Comparison of ENCODE assay signal across 16 cellular contexts in the genomic region with DNA sequence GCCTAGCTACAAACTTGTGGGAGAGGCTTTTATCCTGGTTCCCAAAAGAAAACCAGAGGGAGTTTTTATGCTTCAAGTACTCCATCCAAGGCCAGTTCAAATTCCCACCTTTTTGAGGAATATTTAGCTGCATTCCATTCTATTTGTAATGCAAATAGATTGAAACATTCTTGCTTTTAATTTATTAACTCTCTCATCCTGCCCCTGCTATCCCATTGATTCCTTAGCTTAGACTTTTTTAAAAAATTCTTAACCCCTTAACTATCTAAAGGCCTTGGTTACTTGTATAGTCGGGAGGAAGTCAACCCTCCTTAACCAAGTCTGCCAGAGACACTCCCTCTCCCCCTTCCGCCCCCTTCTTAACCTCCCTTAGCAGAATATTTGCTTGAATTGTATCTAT. TPM values are rescaled to one million over a fixed set of nuclear protein-coding genes. Genes with fewer than 3 reads are reported as not detected.
DNase-seq lines count a peak whose midpoint lies in the region; ATAC-seq and TF ChIP-seq lines count a peak whose summit lies in the region.
"Had no signal": no experiment of that assay in that cellular context is flagged by ENCODE, and none has a peak within 500 bp of the region (broad histone marks: within the 10 kb centered on the region; RNA-seq: fewer than 3 reads in every experiment).

No MANE protein-coding gene starts in this region.

- WGBS in mesendoderm (ENCODE audit: extremely low coverage, insufficient coverage, low lambda C conversion rate) = no CpG with 5 or more reads among the region's 2 CpGs

- POLR2A ChIA-PET in CD8-positive, alpha-beta T cell (lab: Charles Lee) = interaction anchor here (0.9 to 1.0 kb wide), 3 partner anchors 41 to 414 kb away, joined by 3 read pairs; partner anchors contain the start of gene PPM1J

- peaks cover 40% of the 10 kb centered on the region for H3K4me1 Mint-ChIP-seq in CD8-positive, alpha-beta T cell (ENCODE audit: low read depth)
- peaks cover 47% of the 10 kb centered on the region for H3K4me1 Mint-ChIP-seq in T-helper 17 cell

- TF ChIP-seq POLR2A in breast epithelium (IDR thresholded peaks at IDR 0.05) = no peak

- H2AK5ac ChIP-seq in mesendoderm (ENCODE audit: low read length) = no peak overlapping the region

- no peak overlapping the region for H3K23ac ChIP-seq in mesendoderm (ENCODE audit: low read length)

- H2BK120ac ChIP-seq in mesendoderm (ENCODE audit: low read depth, low read length) = no peak overlapping the region

- no peak for DNase-seq in CD8-positive, alpha-beta T cell
- DNase-seq in T-helper 17 cell (no peak), mesendoderm (peak; percentile 44), AG20443 (ENCODE audit: low spot score) (no peak), sciatic nerve (ENCODE audit: low spot score) (no peak), breast epithelium (ENCODE audit: low spot score in 2 of 2) (no peak)
- DNase-seq: amniotic stem cell; DMS53; IMR-90; kidney; mucosa of descending colon; NCI-H2107; stimulated activated CD4-positive, alpha-beta T cell treated with anti-CD3 and anti-CD28 coated beads, Interleukin-12 subunit alpha, Interleukin-12 subunit beta, amount 100 ng/mL, for 4 hours; T-helper 1 cell had no signal

- H3K9ac ChIP-seq in mesendoderm (ENCODE audit: low read length) = no peak overlapping the region
- H3K9ac ChIP-seq: BLaER1 had no signal

- no peaks in the 10 kb centered on the region for H3K27me3 ChIP-seq in CD8-positive, alpha-beta T cell (ENCODE audit: insufficient read depth, low read length)
- H3K27me3 ChIP-seq in mesendoderm (ENCODE audit: insufficient read depth, low read length, poor library complexity) = no peaks in the 10 kb centered on the region
- no peaks in the 10 kb centered on the region for H3K27me3 ChIP-seq in breast epithelium
- H3K27me3 ChIP-seq: BLaER1 had no signal

- peaks cover 24% of the 10 kb centered on the region for H3K4me1 ChIP-seq in CD8-positive, alpha-beta T cell (ENCODE audit: insufficient read depth, low read length)
- H3K4me1 ChIP-seq in mesendoderm (ENCODE audit: control insufficient read depth, low read depth, low read length) = peaks cover 5% of the 10 kb centered on the region
- peaks cover 5 to 12% of the 10 kb centered on the region in 2 donors for H3K4me1 ChIP-seq in breast epithelium
- H3K4me1 ChIP-seq: prostate gland had no signal

- intact Hi-C loops in CD8-positive, alpha-beta T cell (cut with DNase I, micrococcal nuclease) = no loop called here
- intact Hi-C loops in sciatic nerve (cut with DNase I) (no loop called here), breast epithelium (cut with DNase I; ENCODE audit: low total_unique reads) (no loop called here)

- H3K27me3 Mint-ChIP-seq in CD8-positive, alpha-beta T cell (ENCODE audit: low read depth) = no peaks in the 10 kb centered on the region
- no peaks in the 10 kb centered on the region for H3K27me3 Mint-ChIP-seq in T-helper 17 cell

- H2BK5ac ChIP-seq in mesendoderm (ENCODE audit: low read length) = no peak overlapping the region

- no peak overlapping the region for H3K4ac ChIP-seq in mesendoderm (ENCODE audit: low read depth, low read length)

- H3K4me3 ChIP-seq in CD8-positive, alpha-beta T cell (ENCODE audit: low read depth, low read length) = no peak overlapping the region
- H3K4me3 ChIP-seq in mesendoderm (ENCODE audit: low read length) (no peak overlapping the region), breast epithelium (no peak overlapping the region)
- H3K4me3 ChIP-seq: BLaER1, mucosa of descending colon, prostate gland had no signal

- no peak overlapping the region for H4K8ac ChIP-seq in mesendoderm (ENCODE audit: low read depth, low read length)

- CTCF ChIA-PET in CD8-positive, alpha-beta T cell (lab: Charles Lee) = interaction anchor here (0.7 to 2.6 kb wide), 5 partner anchors 11 to 54 kb away, joined by 3 to 12 read pairs (median 4); partner anchors contain the start of gene ST7L

- no peak overlapping the region for H2BK15ac ChIP-seq in mesendoderm (replicated peaks; ENCODE audit: low read depth)

- TF ChIP-seq CTCF in CD8-positive, alpha-beta T cell (IDR thresholded peaks at IDR 0.05) = no peak
- TF ChIP-seq CTCF in breast epithelium (IDR thresholded peaks at IDR 0.05) = no peak

- H3K4me2 ChIP-seq in mesendoderm (ENCODE audit: low read length) = no peak overlapping the region
- H3K4me2 ChIP-seq: BLaER1 had no signal

- no peaks in the 10 kb centered on the region for H3K79me2 ChIP-seq in mesendoderm (ENCODE audit: control insufficient read depth, insufficient read depth, low read length)

- H3K79me1 ChIP-seq in mesendoderm (ENCODE audit: low read length) = no peaks in the 10 kb centered on the region

- no peaks in the 10 kb centered on the region for H3K9me3 ChIP-seq in CD8-positive, alpha-beta T cell (ENCODE audit: low read length)
- H3K9me3 ChIP-seq in T-helper 17 cell (ENCODE audit: control insufficient read depth, low read length, poor library complexity, severe bottlenecking) (no peaks in the 10 kb centered on the region), breast epithelium (no peaks in the 10 kb centered on the region)
- H3K9me3 ChIP-seq: BLaER1, mucosa of descending colon, prostate gland had no signal

- no peak overlapping the region for H3K18ac ChIP-seq in mesendoderm (ENCODE audit: low read length)

- no peaks in the 10 kb centered on the region for H3K9me3 Mint-ChIP-seq in CD8-positive, alpha-beta T cell

- H3K36me3 Mint-ChIP-seq in CD8-positive, alpha-beta T cell = peaks cover 51% of the 10 kb centered on the region
- peaks cover 9% of the 10 kb centered on the region for H3K36me3 Mint-ChIP-seq in T-helper 17 cell (ENCODE audit: low read depth)

- peak overlapping the region; percentile 50 for H3K27ac Mint-ChIP-seq in CD8-positive, alpha-beta T cell
- H3K27ac Mint-ChIP-seq in T-helper 17 cell = peak overlapping the region; percentile 99

- ATAC-seq in CD8-positive, alpha-beta T cell = no peak
- no peak for ATAC-seq in T-helper 17 cell
- ATAC-seq in sciatic nerve = no peak
- ATAC-seq: mucosa of descending colon had no signal

- H3K56ac ChIP-seq in mesendoderm (ENCODE audit: low read length) = no peak overlapping the region

- H4K5ac ChIP-seq in mesendoderm (ENCODE audit: low read length) = no peak overlapping the region

- H3K4me3 Mint-ChIP-seq in CD8-positive, alpha-beta T cell = no peak overlapping the region
- no peak overlapping the region for H3K4me3 Mint-ChIP-seq in T-helper 17 cell

- peaks cover 18% of the 10 kb centered on the region for H3K36me3 ChIP-seq in CD8-positive, alpha-beta T cell (ENCODE audit: insufficient read depth, low read length)
- no peaks in the 10 kb centered on the region for H3K36me3 ChIP-seq in mesendoderm (ENCODE audit: control insufficient read depth, insufficient read depth, low read length)
- peaks cover 3% of the 10 kb centered on the region for H3K36me3 ChIP-seq in breast epithelium

- no peak overlapping the region for H3K27ac ChIP-seq in CD8-positive, alpha-beta T cell (ENCODE audit: low read depth, low read length)
- no peak overlapping the region for H3K27ac ChIP-seq in mesendoderm (ENCODE audit: low read depth, low read length)
- no peak overlapping the region for H3K27ac ChIP-seq in breast epithelium
- H3K27ac ChIP-seq: BLaER1, prostate gland had no signal

RNA-seq across cellular contexts. Expression of gene MOV10, which starts 2.5 kb away (rescaled TPM):
- total RNA-seq in CD8-positive, alpha-beta T cell = 10 to 100 TPM; 92.4 to 94.7 TPM
- 10 to 100 TPM; 72.5 to 72.7 TPM for total RNA-seq in T-helper 17 cell
- 49.5 TPM for polyA plus RNA-seq in mesendoderm (2013, experiment 1 of 2)
- 46.4 TPM for polyA plus RNA-seq in mesendoderm (2013, experiment 2 of 2)
- total RNA-seq in sciatic nerve = 57.5 TPM
- 10 to 100 TPM; 14.7 to 52.2 (median 42.6) TPM for total RNA-seq in breast epithelium

RNA-seq across cellular contexts. Expression of gene RHOC, which starts 34.9 kb away (rescaled TPM):
- total RNA-seq in CD8-positive, alpha-beta T cell = 1 to 10 TPM; 7.9 TPM
- total RNA-seq in T-helper 17 cell (10 to 100 TPM; 16.9 to 34.4 TPM), sciatic nerve (241 TPM), breast epithelium (100 to 1,000 TPM; 150 to 302 (median 235) TPM)
- 107 TPM for polyA plus RNA-seq in mesendoderm (2013, experiment 1 of 2)
- polyA plus RNA-seq in mesendoderm (2013, experiment 2 of 2) = 105 TPM

RNA-seq across cellular contexts. Expression of gene PPM1J, which starts 43.1 kb away (rescaled TPM):
- under 1 TPM; 0.57 to 0.69 TPM for total RNA-seq in CD8-positive, alpha-beta T cell
- under 1 TPM; 0.20 to 0.42 TPM for total RNA-seq in T-helper 17 cell
- polyA plus RNA-seq in mesendoderm (2013, experiment 1 of 2) = 9.5 TPM
- polyA plus RNA-seq in mesendoderm (2013, experiment 2 of 2) = 8.6 TPM
- total RNA-seq in sciatic nerve = 1.8 TPM
- 1 to 10 TPM in 2 of 3 donors, under 1 TPM in 1; 0.32 to 5.3 (median 4.9) TPM for total RNA-seq in breast epithelium

RNA-seq across cellular contexts. Expression of gene CAPZA1, which starts 52.4 kb away (rescaled TPM):
- 100 to 1,000 TPM; 185 to 196 TPM for total RNA-seq in CD8-positive, alpha-beta T cell
- total RNA-seq in T-helper 17 cell (100 to 1,000 TPM; 203 to 224 TPM), sciatic nerve (108 TPM), breast epithelium (100 to 1,000 TPM; 139 to 161 (median 142) TPM)
- polyA plus RNA-seq in mesendoderm (2013, experiment 1 of 2) = 93.5 TPM
- polyA plus RNA-seq in mesendoderm (2013, experiment 2 of 2) = 91.3 TPM

RNA-seq across cellular contexts. Expression of gene ST7L, which starts 53.1 kb away (rescaled TPM):
- 10 to 100 TPM; 23.0 to 25.7 TPM for total RNA-seq in CD8-positive, alpha-beta T cell
- 10 to 100 TPM; 18.0 to 21.2 TPM for total RNA-seq in T-helper 17 cell
- polyA plus RNA-seq in mesendoderm (2013, experiment 1 of 2) = 11.8 TPM
- polyA plus RNA-seq in mesendoderm (2013, experiment 2 of 2) = 15.3 TPM
- 29.7 TPM for total RNA-seq in sciatic nerve
- 10 to 100 TPM; 20.6 to 36.0 (median 25.9) TPM for total RNA-seq in breast epithelium
